ENCODE assay signal across 11 cellular contexts in genomic region chr17:39791296-39791992, GRCh38. TPM values are rescaled to one million over a fixed set of nuclear protein-coding genes. Genes with fewer than 3 reads are reported as not detected.
DNase-seq lines count a peak whose midpoint lies in the region; ATAC-seq and TF ChIP-seq lines count a peak whose summit lies in the region.
"Had no signal": no experiment of that assay in that cellular context is flagged by ENCODE, and none has a peak within 500 bp of the region (broad histone marks: within the 10 kb centered on the region; RNA-seq: fewer than 3 reads in every experiment).

No MANE protein-coding gene starts in this region.

- H3K9me3 ChIP-seq in CD4-positive, alpha-beta memory T cell (ENCODE audit: control insufficient read depth in 1 of 2, low read length in 2 of 2) = no peaks in the 10 kb centered on the region
- H3K9me3 ChIP-seq in OCI-LY1 (ENCODE audit: low read length) = no peaks in the 10 kb centered on the region
- H3K9me3 ChIP-seq: BE2C had no signal

- peak overlapping the region; percentile 54 for H3K27ac ChIP-seq in CD4-positive, alpha-beta memory T cell (ENCODE audit: low read depth, low read length)
- peak overlapping the region; percentile 99 for H3K27ac ChIP-seq in OCI-LY1 (ENCODE audit: low read depth, low read length, poor library complexity, severe bottlenecking)

- no peaks in the 10 kb centered on the region for H4K20me1 ChIP-seq in OCI-LY1 (ENCODE audit: insufficient read depth, low read length)

- H3K4me2 ChIP-seq in OCI-LY1 (ENCODE audit: low read length) = no peak overlapping the region

- no peak overlapping the region; the same call in 1 of the 2 replicates for H3K9ac ChIP-seq in OCI-LY1 (ENCODE audit: low read length)

- intact Hi-C loops in CD4-positive, alpha-beta memory T cell (cut with micrococcal nuclease) = loop anchor here (1.0 to 5.0 kb wide), 4 partner anchors 9 to 71 kb away; partner anchors contain the start of gene IKZF3

- peaks cover 35 to 39% of the 10 kb centered on the region in 2 donors for H3K36me3 Mint-ChIP-seq in CD4-positive, alpha-beta memory T cell
- H3K36me3 Mint-ChIP-seq in activated naive CD4-positive, alpha-beta T cell treated with anti-CD3 and anti-CD28 coated beads, Interleukin-2, amount 50 U/mL, for 24 hours = peaks cover 34% of the 10 kb centered on the region

- POLR2A ChIA-PET in CD4-positive, alpha-beta memory T cell (lab: Charles Lee; ENCODE audit: partially characterized antibody) = interaction anchor here (0.6 to 6.9 kb wide), 13 partner anchors 10 to 103 kb away, joined by 3 to 174 read pairs (median 28); partner anchors contain the start of genes IKZF3 and PGAP3

- no peaks in the 10 kb centered on the region for H3K9me3 Mint-ChIP-seq in CD4-positive, alpha-beta memory T cell
- no peaks in the 10 kb centered on the region for H3K9me3 Mint-ChIP-seq in activated naive CD4-positive, alpha-beta T cell treated with anti-CD3 and anti-CD28 coated beads, Interleukin-2, amount 50 U/mL, for 24 hours

- H3K27ac Mint-ChIP-seq in CD4-positive, alpha-beta memory T cell = peak overlapping the region; percentile 80 to 94 (median 88)
- peak overlapping the region; percentile 94 for H3K27ac Mint-ChIP-seq in activated naive CD4-positive, alpha-beta T cell treated with anti-CD3 and anti-CD28 coated beads, Interleukin-2, amount 50 U/mL, for 24 hours

- peak overlapping the region; percentile 74 to 83 (median 79) for H3K4me3 Mint-ChIP-seq in CD4-positive, alpha-beta memory T cell
- peak overlapping the region; percentile 71 for H3K4me3 Mint-ChIP-seq in activated naive CD4-positive, alpha-beta T cell treated with anti-CD3 and anti-CD28 coated beads, Interleukin-2, amount 50 U/mL, for 24 hours

- peaks cover 50 to 75% (median 64%) of the 10 kb centered on the region in 4 donors for H3K4me1 Mint-ChIP-seq in CD4-positive, alpha-beta memory T cell
- H3K4me1 Mint-ChIP-seq in activated naive CD4-positive, alpha-beta T cell treated with anti-CD3 and anti-CD28 coated beads, Interleukin-2, amount 50 U/mL, for 24 hours = peaks cover 75% of the 10 kb centered on the region

- H3K36me3 ChIP-seq in CD4-positive, alpha-beta memory T cell (ENCODE audit: insufficient read depth, low read length) = peaks cover 12% of the 10 kb centered on the region
- peaks cover 68% of the 10 kb centered on the region for H3K36me3 ChIP-seq in OCI-LY1 (ENCODE audit: insufficient read depth, low read length)
- H3K36me3 ChIP-seq: BE2C had no signal

- peaks cover 16% of the 10 kb centered on the region for H3F3A ChIP-seq in OCI-LY1 (ENCODE audit: insufficient read depth, low read length)

- no peak overlapping the region for H2AFZ ChIP-seq in OCI-LY1 (ENCODE audit: low read length)

- no peaks in the 10 kb centered on the region for H3K27me3 ChIP-seq in CD4-positive, alpha-beta memory T cell (ENCODE audit: insufficient read depth, low read length)
- H3K27me3 ChIP-seq in OCI-LY1 (ENCODE audit: insufficient read depth, low read length) = no peaks in the 10 kb centered on the region

- no peaks in the 10 kb centered on the region for H3K9me2 ChIP-seq in OCI-LY1 (ENCODE audit: low read depth, low read length)

- CTCF ChIA-PET in CD4-positive, alpha-beta memory T cell (lab: Charles Lee; ENCODE audit: partially characterized antibody) = interaction anchor here (0.7 to 4.4 kb wide), 8 partner anchors 9 to 170 kb away, joined by 3 to 35 read pairs (median 3); no protein-coding TSS in a partner anchor

- peak; percentile 56 to 72 (median 58) for DNase-seq in CD4-positive, alpha-beta memory T cell
- peak in 2 of 3 donors; percentile 40 to 51 for DNase-seq in stimulated activated CD4-positive, alpha-beta T cell treated with anti-CD3 and anti-CD28 coated beads, Interleukin-12 subunit alpha, Interleukin-12 subunit beta, amount 100 ng/mL, for 48 hours (ENCODE audit: low read depth in 2 of 3, low spot score in 1 of 3)
- no peak for DNase-seq in NAMALWA (ENCODE audit: low spot score)
- DNase-seq in C1 segment of cervical spinal cord (lab: John Stamatoyannopoulos, UW) = no peak
- DNase-seq in iPS-NIHi11 (ENCODE audit: low spot score) = no peak
- DNase-seq: BE2C, NCI-H1417 treated with DMSO at 0.1 percent for 48 hours, right cardiac atrium had no signal

- H3K4me3 ChIP-seq in CD4-positive, alpha-beta memory T cell (ENCODE audit: low read length in 2 of 2) = peak overlapping the region in 1 of 2 donors; percentile 21
- H3K4me3 ChIP-seq in OCI-LY1 (ENCODE audit: low read depth, low read length, poor library complexity, severe bottlenecking) = no peak overlapping the region

- no peak for TF ChIP-seq CTCF in OCI-LY1 (IDR thresholded peaks at IDR 0.05; ENCODE audit: low read length)

- ATAC-seq in GM18909 (IDR thresholded peaks at IDR 0.05; ENCODE audit: poor library complexity, unreplicated experiment) = no peak
- ATAC-seq: right cardiac atrium had no signal

- H3K79me2 ChIP-seq in OCI-LY1 (ENCODE audit: insufficient read depth, low read length) = peaks cover 6% of the 10 kb centered on the region; the same call in 1 of the 2 replicates

- H3K4me1 ChIP-seq in CD4-positive, alpha-beta memory T cell (ENCODE audit: insufficient read depth, low read length) = peaks cover 79% of the 10 kb centered on the region
- H3K4me1 ChIP-seq in OCI-LY1 (ENCODE audit: insufficient read depth, low read length, severe bottlenecking) = peaks cover 75% of the 10 kb centered on the region
- H3K4me1 ChIP-seq: BE2C had no signal

- no peaks in the 10 kb centered on the region for H3K27me3 Mint-ChIP-seq in CD4-positive, alpha-beta memory T cell
- no peaks in the 10 kb centered on the region for H3K27me3 Mint-ChIP-seq in activated naive CD4-positive, alpha-beta T cell treated with anti-CD3 and anti-CD28 coated beads, Interleukin-2, amount 50 U/mL, for 24 hours

RNA-seq across cellular contexts. Expression of gene GRB7, which starts 53.7 kb away (rescaled TPM):
- not detected for total RNA-seq in CD4-positive, alpha-beta memory T cell
- not detected for polyA plus RNA-seq in CD4-positive, alpha-beta memory T cell

Comparison
In these comparisons a context has a peak if more than half of its experiments do, and no peak if none do; other contexts are left out.
1. DNase-seq: peak in CD4-positive, alpha-beta memory T cell (5 of 5) and stimulated activated CD4-positive, alpha-beta T cell treated with anti-CD3 and anti-CD28 coated beads, Interleukin-12 subunit alpha, Interleukin-12 subunit beta, amount 100 ng/mL, for 48 hours (2 of 3); none in NAMALWA (single experiment), C1 segment of cervical spinal cord (0 of 14) and iPS-NIHi11 (single experiment).